In the genomic region with DNA sequence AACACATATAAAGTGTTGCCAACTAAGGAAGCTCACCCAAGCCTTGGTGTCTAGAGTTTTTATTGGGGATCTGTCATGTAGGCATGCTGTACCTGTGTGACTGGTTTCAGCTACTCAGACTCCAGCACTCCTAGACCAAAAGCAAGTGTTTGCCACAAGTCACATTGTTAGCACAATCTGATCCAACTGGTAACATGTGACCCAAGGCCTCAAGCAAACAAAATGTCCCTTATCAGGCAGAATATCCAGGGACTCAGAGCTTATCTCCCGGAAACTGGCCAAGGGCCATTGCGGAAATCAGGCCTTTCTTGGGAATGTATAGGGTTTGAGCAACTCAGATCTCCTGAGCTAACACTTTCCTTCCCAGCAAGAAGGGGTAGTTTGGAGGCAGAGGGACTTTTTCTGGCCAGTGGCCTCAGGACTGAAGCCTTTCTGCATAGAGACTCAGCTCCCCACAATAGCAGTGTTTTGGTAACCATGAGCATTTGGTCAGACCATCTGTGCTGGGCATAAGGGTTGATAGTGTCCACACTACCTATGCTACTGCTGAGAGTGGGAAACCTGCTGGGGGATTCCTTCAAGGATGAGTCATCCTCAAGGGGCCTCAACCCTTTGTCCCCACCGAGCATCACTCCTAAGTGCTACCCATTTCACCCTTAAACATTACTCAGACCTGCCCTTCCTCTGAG, we compare ENCODE assay signal across 18 cellular contexts. TPM values are rescaled to one million over a fixed set of nuclear protein-coding genes. Genes with fewer than 3 reads are reported as not detected.
DNase-seq lines count a peak whose midpoint lies in the region; TF ChIP-seq lines count a peak whose summit lies in the region.
"Had no signal": no experiment of that assay in that cellular context is flagged by ENCODE, and none has a peak within 500 bp of the region (broad histone marks: within the 10 kb centered on the region; RNA-seq: fewer than 3 reads in every experiment).

No MANE protein-coding gene starts in this region.

- no peaks in the 10 kb centered on the region for H3K27me3 ChIP-seq in neural progenitor cell
- H3K27me3 ChIP-seq: dorsolateral prefrontal cortex had no signal

- no peak overlapping the region for H2AFZ ChIP-seq in neural progenitor cell (replicated peaks)

- no peaks in the 10 kb centered on the region for H3K36me3 ChIP-seq in neural progenitor cell

- TF ChIP-seq CTCF in glutamatergic neuron (IDR thresholded peaks at IDR 0.05; ENCODE audit: partially characterized antibody, unreplicated experiment) (no peak), neural progenitor cell (IDR thresholded peaks at IDR 0.05) (no peak), lower leg skin (IDR thresholded peaks at IDR 0.05) (no peak)

- no peaks in the 10 kb centered on the region for H3K4me1 Mint-ChIP-seq in activated CD4-positive, alpha-beta T cell treated with anti-CD3 and anti-CD28 coated beads, Interleukin-2, amount 10 ng/mL, durations not matched to agents 24 days and 14 days
- peaks cover 35% of the 10 kb centered on the region for H3K4me1 Mint-ChIP-seq in glutamatergic neuron (ENCODE audit: low read depth, unreplicated experiment)
- no peaks in the 10 kb centered on the region for H3K4me1 Mint-ChIP-seq in neural progenitor cell
- H3K4me1 Mint-ChIP-seq: CD4-positive, alpha-beta memory T cell had no signal

- no peaks in the 10 kb centered on the region for H3K36me3 Mint-ChIP-seq in activated CD4-positive, alpha-beta T cell treated with anti-CD3 and anti-CD28 coated beads, Interleukin-2, amount 10 ng/mL, durations not matched to agents 24 days and 14 days (ENCODE audit: low read depth)
- H3K36me3 Mint-ChIP-seq in glutamatergic neuron (ENCODE audit: unreplicated experiment) = no peaks in the 10 kb centered on the region
- no peaks in the 10 kb centered on the region for H3K36me3 Mint-ChIP-seq in neural progenitor cell
- H3K36me3 Mint-ChIP-seq: CD4-positive, alpha-beta memory T cell; naive thymus-derived CD4-positive, alpha-beta T cell had no signal

- no peak overlapping the region for H3K27ac ChIP-seq in neural progenitor cell

- H3F3A ChIP-seq in neural progenitor cell (ENCODE audit: low read depth) = no peaks in the 10 kb centered on the region

- H3K4me2 ChIP-seq in neural progenitor cell = no peak overlapping the region

- intact Hi-C loops in activated CD4-positive, alpha-beta T cell treated with anti-CD3 and anti-CD28 coated beads, Interleukin-2, amount 10 ng/mL, durations not matched to agents 24 days and 14 days (cut with micrococcal nuclease) = no loop called here
- intact Hi-C loops in lower leg skin (cut with DNase I; ENCODE audit: low total_unique reads) = loop anchor here (5.0 kb wide), 1 partner anchor 166 kb away; the partner anchor contains the start of gene SLC22A15

- no peaks in the 10 kb centered on the region for H3K4me1 ChIP-seq in neural progenitor cell

- H3K4me3 ChIP-seq in neural progenitor cell (no peak overlapping the region), lower leg skin (ENCODE audit: low read depth, poor library complexity, severe bottlenecking) (no peak overlapping the region)
- H3K4me3 ChIP-seq: dorsolateral prefrontal cortex had no signal

- no peaks in the 10 kb centered on the region for H3K9me3 Mint-ChIP-seq in activated CD4-positive, alpha-beta T cell treated with anti-CD3 and anti-CD28 coated beads, Interleukin-2, amount 10 ng/mL, durations not matched to agents 24 days and 14 days
- H3K9me3 Mint-ChIP-seq in glutamatergic neuron (ENCODE audit: unreplicated experiment) (peaks cover 4% of the 10 kb centered on the region), neural progenitor cell (no peaks in the 10 kb centered on the region)

- no peaks in the 10 kb centered on the region for H3K79me2 ChIP-seq in neural progenitor cell (ENCODE audit: low read depth)

- H3K27ac Mint-ChIP-seq in activated CD4-positive, alpha-beta T cell treated with anti-CD3 and anti-CD28 coated beads, Interleukin-2, amount 10 ng/mL, durations not matched to agents 24 days and 14 days = no peak overlapping the region
- H3K27ac Mint-ChIP-seq in glutamatergic neuron (ENCODE audit: unreplicated experiment) (peak overlapping the region; percentile 85), neural progenitor cell (no peak overlapping the region)
- H3K27ac Mint-ChIP-seq: CD4-positive, alpha-beta memory T cell; naive thymus-derived CD4-positive, alpha-beta T cell had no signal

- TF ChIP-seq POLR2A in lower leg skin (IDR thresholded peaks at IDR 0.05) = no peak

- H3K27me3 Mint-ChIP-seq in activated CD4-positive, alpha-beta T cell treated with anti-CD3 and anti-CD28 coated beads, Interleukin-2, amount 10 ng/mL, durations not matched to agents 24 days and 14 days = peaks cover 9% of the 10 kb centered on the region
- H3K27me3 Mint-ChIP-seq in glutamatergic neuron (ENCODE audit: unreplicated experiment) = peaks cover 8% of the 10 kb centered on the region
- no peaks in the 10 kb centered on the region for H3K27me3 Mint-ChIP-seq in neural progenitor cell (ENCODE audit: insufficient read depth, low read depth)

- DNase-seq in activated CD4-positive, alpha-beta T cell treated with anti-CD3 and anti-CD28 coated beads, Interleukin-2, amount 10 ng/mL, durations not matched to agents 24 days and 14 days = peak; percentile 43
- DNase-seq in activated CD4-positive, alpha-beta T cell treated with anti-CD3 and anti-CD28 coated beads, Interleukin-2, amount 50 U/mL, for 4 hours = no peak
- DNase-seq in OCI-M1 (lab: John Stamatoyannopoulos, UW) (peak; percentile 42), glutamatergic neuron (no peak), pulmonary artery endothelial cell (ENCODE audit: low read depth, low spot score) (peak; percentile 36), neural progenitor cell (ENCODE audit: low spot score) (no peak), lower leg skin (ENCODE audit: low spot score in 2 of 2) (no peak), Ammon's horn (ENCODE audit: low spot score) (no peak)
- DNase-seq: activated CD4-positive, alpha-beta T cell treated with anti-CD3 and anti-CD28 coated beads for 1 hour; activated naive CD4-positive, alpha-beta T cell treated with Interleukin-2 at 50 U/mL for 16 hours; CD4-positive, alpha-beta memory T cell; EL; GOT3; hippocampal formation; naive thymus-derived CD4-positive, alpha-beta T cell had no signal

- H3K9me3 ChIP-seq in neural progenitor cell (ENCODE audit: low read depth) = no peaks in the 10 kb centered on the region

- no peak overlapping the region for H3K4me3 Mint-ChIP-seq in activated CD4-positive, alpha-beta T cell treated with anti-CD3 and anti-CD28 coated beads, Interleukin-2, amount 10 ng/mL, durations not matched to agents 24 days and 14 days
- no peak overlapping the region for H3K4me3 Mint-ChIP-seq in glutamatergic neuron (ENCODE audit: unreplicated experiment)
- H3K4me3 Mint-ChIP-seq in neural progenitor cell = no peak overlapping the region
- H3K4me3 Mint-ChIP-seq: CD4-positive, alpha-beta memory T cell; naive thymus-derived CD4-positive, alpha-beta T cell had no signal

- 47 to 74% methylated on average over 3 of the region's 3 CpGs for WGBS in lower leg skin, 2 donors

- H3K9ac ChIP-seq in neural progenitor cell = no peak overlapping the region

- H4K20me1 ChIP-seq in neural progenitor cell (ENCODE audit: low read depth) = no peaks in the 10 kb centered on the region

RNA-seq across cellular contexts. Expression of gene NHLH2, which starts 29.6 kb away (rescaled TPM):
- not detected in 2 replicates for total RNA-seq in activated CD4-positive, alpha-beta T cell treated with anti-CD3 and anti-CD28 coated beads, Interleukin-2, amount 10 ng/mL, durations not matched to agents 24 days and 14 days
- total RNA-seq in glutamatergic neuron (ENCODE audit: unreplicated experiment) = 255 TPM
- not detected in 2 replicates for total RNA-seq in pulmonary artery endothelial cell
- 0.17 and 0.56 TPM in 2 replicates for total RNA-seq in neural progenitor cell (ENCODE audit: low replicate concordance)
- total RNA-seq in lower leg skin = under 1 TPM; 0.25 to 0.88 (median 0.47) TPM
- total RNA-seq: CD4-positive, alpha-beta memory T cell; fibroblast of lung; naive thymus-derived CD4-positive, alpha-beta T cell; T-helper 2 cell treated with Interferon-gamma antibody and Interleukin-4, amounts not matched to agents 100 ng/mL and 5 ng/mL, for 36 hours had no signal

RNA-seq across cellular contexts. Expression of gene CASQ2, which starts 42.8 kb away (rescaled TPM):
- total RNA-seq in activated CD4-positive, alpha-beta T cell treated with anti-CD3 and anti-CD28 coated beads, Interleukin-2, amount 10 ng/mL, durations not matched to agents 24 days and 14 days = not detected in 2 replicates
- total RNA-seq in glutamatergic neuron (ENCODE audit: unreplicated experiment) (not detected), pulmonary artery endothelial cell (not detected in 2 replicates), neural progenitor cell (ENCODE audit: low replicate concordance) (not detected in 2 replicates), lower leg skin (1 to 10 TPM in 3 of 4 donors, under 1 TPM in 1; 0.19 to 4.9 (median 2.0) TPM)
- total RNA-seq: CD4-positive, alpha-beta memory T cell; fibroblast of lung; naive thymus-derived CD4-positive, alpha-beta T cell; T-helper 2 cell treated with Interferon-gamma antibody and Interleukin-4, amounts not matched to agents 100 ng/mL and 5 ng/mL, for 36 hours had no signal

Comparison
In these comparisons a context has a peak if more than half of its experiments do, and no peak if none do; other contexts are left out.
1. DNase-seq: peak in activated CD4-positive, alpha-beta T cell treated with anti-CD3 and anti-CD28 coated beads, Interleukin-2, amount 10 ng/mL, durations not matched to agents 24 days and 14 days (single experiment), OCI-M1 (single experiment) and pulmonary artery endothelial cell (single experiment); none in activated CD4-positive, alpha-beta T cell treated with anti-CD3 and anti-CD28 coated beads, Interleukin-2, amount 50 U/mL, for 4 hours (0 of 2), glutamatergic neuron (single experiment), neural progenitor cell (single experiment), lower leg skin (0 of 2) and Ammon's horn (single experiment).
2. RNA of gene NHLH2, which starts 29.6 kb away (total RNA-seq): 255 TPM in glutamatergic neuron (single experiment); 0.25 to 0.88 TPM in lower leg skin, 0.17 to 0.56 TPM in neural progenitor cell, not detected in activated CD4-positive, alpha-beta T cell treated with anti-CD3 and anti-CD28 coated beads, Interleukin-2, amount 10 ng/mL, durations not matched to agents 24 days and 14 days and not detected in pulmonary artery endothelial cell; every median in the first group is over 100 times any median in the second.